Comparison of ENCODE assay signal across 8 cellular contexts in genomic region chr11:65425105-65425970, GRCh38. TPM values are rescaled to one million over a fixed set of nuclear protein-coding genes. Genes with fewer than 3 reads are reported as not detected.
DNase-seq lines count a peak whose midpoint lies in the region; ATAC-seq lines count a peak whose summit lies in the region.

No MANE protein-coding gene starts in this region.

- peak; percentile 69 to 95 (median 93) for DNase-seq in CD8-positive, alpha-beta memory T cell
- DNase-seq in MG63: peak; percentile 63
- DNase-seq in activated CD4-positive, alpha-beta T cell treated with anti-CD3 and anti-CD28 coated beads, Interleukin-2, amount 50 U/mL, for 1 hour: peak; percentile 74
- DNase-seq in ecto neural progenitor cell (ENCODE audit: low spot score): peak; percentile 49
- DNase-seq in stimulated activated naive CD8-positive, alpha-beta T cell treated with anti-CD3 and anti-CD28 coated beads, Interleukin-15, Interleukin-2, amounts not matched to agents 100 U/mL and 50 U/mL, for 24 hours: peak; percentile 76
- no peak for DNase-seq in COLO829 (ENCODE audit: low spot score)

- H3K27me3 Mint-ChIP-seq in CD8-positive, alpha-beta memory T cell: peaks cover 0 to 24% of the 10 kb centered on the region in 2 donors

- no peaks in the 10 kb centered on the region for H3K27me3 ChIP-seq in CD8-positive, alpha-beta memory T cell (ENCODE audit: insufficient read depth, low read length, poor library complexity, severe bottlenecking)
- H3K27me3 ChIP-seq in MG63 (no peaks in the 10 kb centered on the region; the same call in 1 of the 2 replicates), mucosa of rectum (ENCODE audit: control insufficient read depth in 2 of 2, insufficient read depth in 2 of 2, low read length in 2 of 2) (no peaks in the 10 kb centered on the region)

- CTCF ChIA-PET in CD8-positive, alpha-beta memory T cell (lab: Charles Lee): interaction anchor here (0.7 to 11.7 kb wide), 5 partner anchors 9 to 77 kb away, joined by 3 to 448 read pairs (median 4); partner anchors contain the start of gene MALAT1

- peaks cover 52% of the 10 kb centered on the region for H3K4me1 ChIP-seq in CD8-positive, alpha-beta memory T cell (ENCODE audit: insufficient read depth, low read length)
- H3K4me1 ChIP-seq in mucosa of rectum (ENCODE audit: control insufficient read depth in 2 of 2, insufficient read depth in 2 of 2, low read length in 2 of 2): peaks cover 48 to 51% of the 10 kb centered on the region in 2 donors

- peaks cover 28 to 62% (median 32%) of the 10 kb centered on the region in 3 donors for H3K36me3 Mint-ChIP-seq in CD8-positive, alpha-beta memory T cell

- no peaks in the 10 kb centered on the region for H3K9me3 ChIP-seq in CD8-positive, alpha-beta memory T cell (ENCODE audit: low read length)
- peaks cover 5% of the 10 kb centered on the region; the same call in 1 of the 2 replicates for H3K9me3 ChIP-seq in MG63
- no peaks in the 10 kb centered on the region for H3K9me3 ChIP-seq in mucosa of rectum (ENCODE audit: control insufficient read depth in 2 of 2, low read length in 2 of 2)

- peak overlapping the region; percentile 89 for H3K4me3 ChIP-seq in CD8-positive, alpha-beta memory T cell (ENCODE audit: low read length)
- H3K4me3 ChIP-seq in MG63 (peak overlapping the region; percentile 80), mucosa of rectum (ENCODE audit: low read length in 2 of 2) (peak overlapping the region; percentile 82 to 96)

- H3K9ac ChIP-seq in mucosa of rectum (ENCODE audit: low read depth in 1 of 2, low read length in 2 of 2): peak overlapping the region; percentile 96 to 98

- peaks cover 57 to 63% (median 62%) of the 10 kb centered on the region in 3 donors for H3K4me1 Mint-ChIP-seq in CD8-positive, alpha-beta memory T cell

- H3K36me3 ChIP-seq in CD8-positive, alpha-beta memory T cell (ENCODE audit: insufficient read depth, low read length): peaks cover 6% of the 10 kb centered on the region
- peaks cover 59% of the 10 kb centered on the region for H3K36me3 ChIP-seq in MG63
- H3K36me3 ChIP-seq in mucosa of rectum (ENCODE audit: control insufficient read depth in 2 of 2, insufficient read depth in 2 of 2, low read length in 2 of 2): peaks cover 20 to 37% of the 10 kb centered on the region in 2 donors

- H3K4me3 Mint-ChIP-seq in CD8-positive, alpha-beta memory T cell: peak overlapping the region; percentile 93 to 97 (median 94)

- peak overlapping the region; percentile 94 to 100 (median 97) for H3K27ac Mint-ChIP-seq in CD8-positive, alpha-beta memory T cell

- H3K9me3 Mint-ChIP-seq in CD8-positive, alpha-beta memory T cell: peaks cover 0 to 4% (median 0%) of the 10 kb centered on the region in 5 donors

- ATAC-seq in stimulated activated naive CD8-positive, alpha-beta T cell treated with anti-CD3 and anti-CD28 coated beads, Interleukin-15, Interleukin-2, amounts not matched to agents 100 U/mL and 50 U/mL, for 24 hours: peak; percentile 38
- no peak for ATAC-seq in GM21825 (IDR thresholded peaks at IDR 0.05; ENCODE audit: unreplicated experiment)

- POLR2A ChIA-PET in CD8-positive, alpha-beta memory T cell (lab: Charles Lee): interaction anchor here (0.5 to 20.1 kb wide), 14 partner anchors 8 to 213 kb away, joined by 3 to 1366 read pairs (median 4); partner anchors contain the start of genes EHBP1L1, FAM89B, FRMD8 and MALAT1

- H3K27ac ChIP-seq in CD8-positive, alpha-beta memory T cell (ENCODE audit: low read depth, low read length): peak overlapping the region; percentile 98
- H3K27ac ChIP-seq in mucosa of rectum (ENCODE audit: low read depth in 2 of 2, low read length in 2 of 2): peak overlapping the region; percentile 100

RNA-seq across cellular contexts. Expression of gene NEAT1, which starts 2.7 kb away (rescaled TPM):
- total RNA-seq in CD8-positive, alpha-beta memory T cell: 100 to 1,000 TPM; 196 to 204 TPM
- polyA plus RNA-seq in CD8-positive, alpha-beta memory T cell: 2.7 TPM
- total RNA-seq in MG63 (2014; rRNA removed; shearing (Covaris generic); ENCODE audit: low replicate concordance): 4.8 and 7.7 TPM in 2 replicates

RNA-seq across cellular contexts. Expression of gene FRMD8, which starts 38.9 kb away (rescaled TPM):
- total RNA-seq in CD8-positive, alpha-beta memory T cell: 10 to 100 TPM; 44.9 to 49.8 TPM
- polyA plus RNA-seq in CD8-positive, alpha-beta memory T cell: 60.6 TPM
- total RNA-seq in MG63 (2014; rRNA removed; shearing (Covaris generic); ENCODE audit: low replicate concordance): 25.9 and 44.1 TPM in 2 replicates

RNA-seq across cellular contexts. Expression of gene SLC25A45, which starts 42.9 kb away (rescaled TPM):
- total RNA-seq in CD8-positive, alpha-beta memory T cell: 10 to 100 TPM; 13.3 to 13.8 TPM
- polyA plus RNA-seq in CD8-positive, alpha-beta memory T cell: 14.6 TPM
- 1.9 TPM in 2 replicates for total RNA-seq in MG63 (2014; rRNA removed; shearing (Covaris generic); ENCODE audit: low replicate concordance)

Comparison
In these comparisons a context has a peak if more than half of its experiments do, and no peak if none do; other contexts are left out.
1. RNA of gene NEAT1, which starts 2.7 kb away (total RNA-seq): 196 to 204 TPM in CD8-positive, alpha-beta memory T cell; 4.8 to 7.7 TPM in MG63; every median in the first group is over 10 times any median in the second.
2. Peak in every context shown above with its lines, with median percentiles within 50 percentile points of each other: H3K4me3 ChIP-seq.